In the genomic region with DNA sequence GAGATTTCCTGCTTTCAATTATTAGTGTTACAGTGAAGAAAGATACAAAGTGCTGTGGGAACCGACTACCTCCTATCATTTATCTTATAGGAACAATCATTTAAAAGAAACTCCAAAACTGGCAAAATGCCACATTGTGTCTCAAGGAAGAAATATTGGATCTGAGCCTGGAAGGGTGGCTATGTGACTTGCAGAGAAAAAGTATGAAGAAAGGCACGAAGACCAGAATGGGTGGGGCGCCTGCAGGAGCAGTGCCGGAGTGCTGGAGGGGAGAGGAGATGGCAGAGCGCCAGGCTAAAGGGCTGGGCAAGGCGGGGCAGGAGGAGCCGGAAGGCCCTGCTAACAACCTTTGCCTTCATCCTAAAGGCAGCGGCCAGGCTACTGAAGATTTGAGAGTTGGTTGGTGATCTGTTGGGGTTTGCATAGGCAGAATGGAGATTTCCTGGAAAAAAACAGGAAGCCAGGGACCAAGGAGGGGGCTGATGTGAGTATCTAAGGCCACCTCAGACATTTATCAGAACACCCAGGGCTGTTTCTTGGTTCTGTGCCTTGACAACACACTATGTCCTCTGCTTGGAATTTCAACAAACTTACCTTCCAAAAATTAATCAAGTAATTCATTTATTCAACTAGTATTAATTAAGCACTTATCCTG, we compare ENCODE assay signal across 12 cellular contexts.
DNase-seq lines count a peak whose midpoint lies in the region; ATAC-seq, FAIRE-seq and TF ChIP-seq lines count a peak whose summit lies in the region.
"Had no signal": no experiment of that assay in that cellular context is flagged by ENCODE, and none has a peak within 500 bp of the region (broad histone marks: within the 10 kb centered on the region; RNA-seq: fewer than 3 reads in every experiment).

No MANE protein-coding gene starts in this region.

- H3K27me3 ChIP-seq in MG63 (no peaks in the 10 kb centered on the region), brain microvascular endothelial cell (replicated peaks) (no peaks in the 10 kb centered on the region), left lung (no peaks in the 10 kb centered on the region)
- H3K27me3 ChIP-seq: gastroesophageal sphincter, uterus had no signal

- no peak overlapping the region for H3K4me3 ChIP-seq in MG63
- no peak overlapping the region for H3K4me3 ChIP-seq in brain microvascular endothelial cell (ENCODE audit: low read depth, low read length)
- no peak overlapping the region for H3K4me3 ChIP-seq in left lung
- H3K4me3 ChIP-seq: gastroesophageal sphincter, uterus had no signal

- peaks cover 10 to 44% of the 10 kb centered on the region in 2 donors for H3K4me1 ChIP-seq in left lung
- H3K4me1 ChIP-seq: uterus had no signal

- intact Hi-C loops in left lung (cut with DNase I) = no loop called here

- H3K27ac ChIP-seq in brain microvascular endothelial cell (no peak overlapping the region), left lung (peak overlapping the region in 1 of 2 donors; percentile 37)
- H3K27ac ChIP-seq: gastroesophageal sphincter, uterus had no signal

- DNase-seq in AG08395 (ENCODE audit: low spot score) (peak; percentile 27), MG63 (peak; percentile 44), brain microvascular endothelial cell (peak; percentile 22), left lung (peak; percentile 83 to 91), GM12892 (ENCODE audit: insufficient read length) (no peak), GM12891 (ENCODE audit: insufficient read length, low spot score) (no peak), NCI-H2081 treated with DMSO at 0.1 percent for 48 hours (lab: John Stamatoyannopoulos, UW) (no peak)
- DNase-seq in activated naive CD4-positive, alpha-beta T cell treated with Interleukin-2 at 50 U/mL for 16 hours = no peak
- DNase-seq: activated CD4-positive, alpha-beta T cell treated with anti-CD3 and anti-CD28 coated beads, Interleukin-2, amount 10 ng/mL, durations not matched to agents 7 days and 5 days; activated naive CD8-positive, alpha-beta T cell treated with anti-CD3 and anti-CD28 coated beads, Interleukin-2, amount 10 ng/mL, durations not matched to agents 7 days and 5 days; uterus had no signal

- TF ChIP-seq POLR2A in GM12892 (IDR thresholded peaks at IDR 0.05; ENCODE audit: low read depth, low read length) = no peak
- TF ChIP-seq POLR2A in GM12891 (IDR thresholded peaks at IDR 0.05; ENCODE audit: low read depth, low read length) = no peak

- no peak for FAIRE-seq in GM12892 (lab: Jason Lieb, UNC)
- no peak for FAIRE-seq in GM12891 (lab: Jason Lieb, UNC)

- H3K9me3 ChIP-seq in MG63 (no peaks in the 10 kb centered on the region), left lung (no peaks in the 10 kb centered on the region)
- H3K9me3 ChIP-seq: gastroesophageal sphincter, uterus had no signal

- no peak for TF ChIP-seq CTCF in brain microvascular endothelial cell (IDR thresholded peaks at IDR 0.05; ENCODE audit: low read depth, low read length, missing control alignments)
- no peak for TF ChIP-seq CTCF in left lung (IDR thresholded peaks at IDR 0.05)

- no peaks in the 10 kb centered on the region for H3K36me3 ChIP-seq in MG63
- no peaks in the 10 kb centered on the region for H3K36me3 ChIP-seq in brain microvascular endothelial cell (replicated peaks)
- H3K36me3 ChIP-seq in left lung = no peaks in the 10 kb centered on the region
- H3K36me3 ChIP-seq: gastroesophageal sphincter, uterus had no signal

- ATAC-seq in left lung = peak; percentile 74
- ATAC-seq: gastroesophageal sphincter had no signal

- in situ Hi-C loops in brain microvascular endothelial cell (cut with HindIII; ENCODE audit: low pct_ligation_motif_present, low sequenced_read_pairs) = no loop called here

TF ChIP-seq in GM12891, 5 proteins besides CTCF, POLR2A, EP300 and RAD21:
- TF ChIP-seq TAF1 (IDR thresholded peaks at IDR 0.05; ENCODE audit: low read depth, low read length) = no peak
- TF ChIP-seq POLR2AphosphoS5 (IDR thresholded peaks at IDR 0.05; ENCODE audit: low read depth, low read length) = no peak
- no peak for TF ChIP-seq SPI1 (IDR thresholded peaks at IDR 0.05; ENCODE audit: low read depth, low read length)
- TF ChIP-seq POU2F2 (IDR thresholded peaks at IDR 0.05; ENCODE audit: low read depth, low read length) = no peak
- no peak for TF ChIP-seq PAX5 (IDR thresholded peaks at IDR 0.05; ENCODE audit: insufficient read depth, low read length, severe bottlenecking)
TF ChIP-seq in GM12891: peak in this region for 0.

Comparison
In these comparisons a context has a peak if more than half of its experiments do, and no peak if none do; other contexts are left out.
1. DNase-seq: peak in AG08395 (single experiment), MG63 (single experiment), brain microvascular endothelial cell (single experiment) and left lung (2 of 2); none in GM12892 (single experiment), GM12891 (single experiment), NCI-H2081 treated with DMSO at 0.1 percent for 48 hours (single experiment) and activated naive CD4-positive, alpha-beta T cell treated with Interleukin-2 at 50 U/mL for 16 hours (single experiment).